Comparison of ENCODE assay signal across 10 cellular contexts in genomic region chr1:246396322-246396721, GRCh38.
"Had no signal": no experiment of that assay in that cellular context is flagged by ENCODE, and none has a peak within 500 bp of the region (broad histone marks: within the 10 kb centered on the region; RNA-seq: fewer than 3 reads in every experiment).

No MANE protein-coding gene starts in this region.

- H3K36me3 ChIP-seq: HAP-1 had no signal

- ATAC-seq: GM23338, HCT116 had no signal

- H3K27ac Mint-ChIP-seq: GM23338, H9, HFFc6 had no signal

- FAIRE-seq: H54 had no signal

- H3K9ac ChIP-seq: GM23248 had no signal

- H2AFZ ChIP-seq: GM23248, GM23338 had no signal

- H3K4me1 ChIP-seq: HAP-1 had no signal

- H3K9me3 ChIP-seq: HAP-1 had no signal

- DNase-seq: GM23248, GOT3, H7, H9, HCEC 1CT, HFFc6 had no signal

- H3K9me3 Mint-ChIP-seq: HFFc6 had no signal

- H3K4me2 ChIP-seq: GM23338 had no signal

- H3K27ac ChIP-seq: GM23248 had no signal

- H3K4me3 Mint-ChIP-seq: GM23338, H9, HFFc6 had no signal

- H3K4me3 ChIP-seq: GM23248, GM23338, HAP-1 had no signal
